8 cellular contexts compared by ENCODE assay signal in genomic region chr12:49623142-49623899, GRCh38. TPM values are rescaled to one million over a fixed set of nuclear protein-coding genes. Genes with fewer than 3 reads are reported as not detected.
DNase-seq lines count a peak whose midpoint lies in the region; ATAC-seq and TF ChIP-seq lines count a peak whose summit lies in the region.

Gene PRPF40B (plus strand): TSS chr12:49623561. CDS start chr12:49623591, 30 bp downstream.

- 2 to 4% methylated on average over 14 to 67 of the region's 76 CpGs for WGBS in endodermal cell (ENCODE audit: insufficient coverage in 1 of 2, insufficient read length in 1 of 2), 2 experiments

- no peaks in the 10 kb centered on the region for H3K36me3 Mint-ChIP-seq in endodermal cell (ENCODE audit: low read depth)

- H3K9ac ChIP-seq in endodermal cell (ENCODE audit: extremely low read depth, low read length, poor library complexity, severe bottlenecking) = peak within 1 kb of the TSS; percentile 49

- peak within 1 kb of the TSS; percentile 93 for H3K27ac Mint-ChIP-seq in endodermal cell

- no peaks in the 10 kb centered on the region for H3K9me3 Mint-ChIP-seq in endodermal cell

- ATAC-seq in GM19455 (IDR thresholded peaks at IDR 0.05; ENCODE audit: unreplicated experiment) = peak; percentile 70

- DNase-seq in COLO668 (lab: John Stamatoyannopoulos, UW; ENCODE audit: unreplicated experiment) (peak; percentile 87), HPDE6-E6E7 (ENCODE audit: extremely low spot score) (peak; percentile 79), NOMO-1 treated with dmso at 0.1 percent for 144 hours (lab: John Stamatoyannopoulos, UW; ENCODE audit: unreplicated experiment) (peak; percentile 84), endodermal cell (peak; percentile 98), midbrain (lab: John Stamatoyannopoulos, UW) (peak; percentile 86)
- DNase-seq in activated CD8-positive, alpha-beta memory T cell treated with anti-CD3 and anti-CD28 coated beads, Interleukin-2, amount 50 U/mL, for 1 hour (ENCODE audit: extremely low read depth) = peak; percentile 39
- peak; percentile 59 to 73 for DNase-seq in stimulated activated CD8-positive, alpha-beta memory T cell treated with anti-CD3 and anti-CD28 coated beads, Interleukin-2, amount 100 ng/mL, for 1 hour (ENCODE audit: low read depth in 2 of 2)

- peaks cover 24% of the 10 kb centered on the region for H3K4me1 Mint-ChIP-seq in endodermal cell

- H3K4me1 ChIP-seq in endodermal cell (ENCODE audit: control insufficient read depth, insufficient read depth, low read length) = no peaks in the 10 kb centered on the region

- H3K36me3 ChIP-seq in endodermal cell (ENCODE audit: control insufficient read depth, insufficient read depth, low read length) = no peaks in the 10 kb centered on the region

- peak within 1 kb of the TSS; percentile 77 for H3K4me3 Mint-ChIP-seq in endodermal cell

- H3K4me3 ChIP-seq in endodermal cell (ENCODE audit: low read length) = peak within 1 kb of the TSS; percentile 91

- no peaks in the 10 kb centered on the region for H3K27me3 ChIP-seq in endodermal cell (ENCODE audit: control insufficient read depth, insufficient read depth, low read length, poor library complexity, severe bottlenecking)

- peaks cover 11% of the 10 kb centered on the region for H3K27me3 Mint-ChIP-seq in endodermal cell (ENCODE audit: insufficient read depth)

- no peaks in the 10 kb centered on the region for H3K9me3 ChIP-seq in endodermal cell (ENCODE audit: control insufficient read depth, low read length)

- peak within 1 kb of the TSS; percentile 42 for H3K27ac ChIP-seq in endodermal cell (ENCODE audit: low read depth, low read length)

- TF ChIP-seq CTCF in endodermal cell (conservative IDR thresholded peaks at IDR 0.05) = peak; percentile 81

RNA-seq across cellular contexts. Expression of gene PRPF40B, which starts in this region (rescaled TPM):
- 10 to 100 TPM; 33.8 to 45.6 TPM for total RNA-seq in endodermal cell
- polyA plus RNA-seq in endodermal cell (2013, experiment 1 of 2) = 29.5 TPM
- polyA plus RNA-seq in endodermal cell (2013, experiment 2 of 2) = 25.0 TPM

Comparison
In these comparisons a context has a peak if more than half of its experiments do, and no peak if none do; other contexts are left out.
1. Peak in every context shown above with its lines: DNase-seq, ATAC-seq, H3K4me3 ChIP-seq and H3K27ac ChIP-seq.
2. DNase-seq: peak in every context shown above with its lines; median percentile 98 in endodermal cell; 87 in COLO668; 86 in midbrain; 84 in NOMO-1 treated with dmso at 0.1 percent for 144 hours; 79 in HPDE6-E6E7; 66 in stimulated activated CD8-positive, alpha-beta memory T cell treated with anti-CD3 and anti-CD28 coated beads, Interleukin-2, amount 100 ng/mL, for 1 hour; 39 in activated CD8-positive, alpha-beta memory T cell treated with anti-CD3 and anti-CD28 coated beads, Interleukin-2, amount 50 U/mL, for 1 hour.